Comparison of ENCODE assay signal across 17 cellular contexts in the genomic region with DNA sequence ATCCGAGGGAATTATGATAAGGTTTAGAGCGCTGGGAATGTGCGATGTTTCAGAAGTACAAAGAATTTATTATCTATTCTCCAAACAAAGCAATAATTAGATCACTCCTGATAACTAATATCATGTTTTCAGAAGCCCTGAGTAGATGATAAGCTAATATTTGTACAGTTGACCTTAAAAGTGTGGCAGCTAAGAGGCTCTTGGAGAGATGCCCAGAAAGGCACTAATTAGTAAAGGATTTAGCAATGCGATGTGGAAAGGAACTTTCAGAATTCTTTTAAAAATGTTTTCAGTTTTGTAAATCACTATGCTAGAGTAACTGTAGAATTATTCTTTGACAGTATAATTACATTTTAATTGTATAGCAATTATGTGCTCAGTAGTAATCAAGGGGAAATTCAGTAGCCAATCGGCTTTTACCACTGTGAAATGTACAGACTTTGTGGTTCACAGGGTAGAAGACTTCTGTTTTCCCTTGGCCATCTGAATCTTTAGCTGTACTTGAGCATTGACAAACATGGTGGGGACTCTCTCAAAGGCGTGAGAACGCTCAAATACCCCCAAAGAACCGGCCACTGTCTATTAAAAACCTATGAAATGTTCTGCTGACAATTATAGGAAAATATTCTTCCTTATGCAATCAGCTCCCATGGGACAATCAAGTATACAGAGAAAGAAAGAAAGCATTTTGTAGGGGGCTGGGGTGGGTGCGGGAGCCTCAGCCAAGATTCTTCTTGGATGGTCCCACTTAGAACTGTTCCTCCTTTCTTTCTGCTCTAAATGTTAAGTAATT.
DNase-seq lines count a peak whose midpoint lies in the region; ATAC-seq, FAIRE-seq and TF ChIP-seq lines count a peak whose summit lies in the region.
"Had no signal": no experiment of that assay in that cellular context is flagged by ENCODE, and none has a peak within 500 bp of the region (broad histone marks: within the 10 kb centered on the region; RNA-seq: fewer than 3 reads in every experiment).

No MANE protein-coding gene starts in this region.

- H3K4me1 ChIP-seq in HepG2 (ENCODE audit: insufficient read depth, low read length) (no peaks in the 10 kb centered on the region), right lobe of liver (no peaks in the 10 kb centered on the region)

- no peak overlapping the region for H3K4me3 ChIP-seq in HepG2 (replicated peaks in 1 of 3; ENCODE audit: insufficient read depth in 1 of 3, low read depth in 2 of 3, low read length in 3 of 3)
- H3K4me3 ChIP-seq in right lobe of liver: no peak overlapping the region

- CTCF ChIA-PET in HepG2 (lab: Yijun Ruan, JAX; ENCODE audit: low intra/inter-chr PET ratio, low total read pairs): no interaction called here

- H3K9ac ChIP-seq in HepG2 (ENCODE audit: insufficient read depth, low read depth, low read length): no peak overlapping the region

- no TSS peak for BruUV-seq in HepG2 (replicated peaks; lab: Mats Ljungman, UMichigan)

- WGBS in HepG2 (ENCODE audit: low lambda C conversion rate): 7% methylated on average over 9 of the region's 9 CpGs
- WGBS in right lobe of liver (ENCODE audit: insufficient coverage, low coverage, low lambda C conversion rate, missing lambda C conversion rate): 49% methylated on average over 9 of the region's 9 CpGs

- FAIRE-seq in HepG2 (lab: Jason Lieb, UNC): no peak

- POLR2A ChIA-PET in HepG2 (lab: Yijun Ruan, JAX): no interaction called here

- ATAC-seq in HepG2 (no peak), right lobe of liver (no peak), HG02885 (IDR thresholded peaks at IDR 0.05; ENCODE audit: poor library complexity, unreplicated experiment) (no peak), HG03565 (IDR thresholded peaks at IDR 0.05; ENCODE audit: unreplicated experiment) (no peak)
- ATAC-seq: activated CD8-positive, alpha-beta T cell treated with anti-CD3 and anti-CD28 coated beads for 36 hours; left lobe of liver; T-helper 17 cell had no signal

- DNase-seq in HepG2 (ENCODE audit: low spot score): no peak
- DNase-seq in right lobe of liver: no peak
- peak; percentile 44 for DNase-seq in NCI-H774 (lab: John Stamatoyannopoulos, UW)
- peak; percentile 12 for DNase-seq in fibroblast of the conjunctiva (ENCODE audit: low read depth)
- DNase-seq in foreskin melanocyte: no peak
- no peak for DNase-seq in GOT3 (lab: John Stamatoyannopoulos, UW)
- DNase-seq: activated CD8-positive, alpha-beta T cell treated with anti-CD3 and anti-CD28 coated beads for 36 hours; activated naive CD8-positive, alpha-beta T cell treated with anti-CD3 and anti-CD28 coated beads, Interleukin-2, amount 10 ng/mL, durations not matched to agents 7 days and 5 days; NCI-H446 treated with DMSO at 0.1 percent for 48 hours; nucleus accumbens; stimulated activated CD4-positive, alpha-beta T cell treated with anti-CD3 and anti-CD28 coated beads, Interleukin-4, amount 100 ng/mL, for 4 hours; substantia nigra; T-helper 17 cell had no signal

- TF ChIP-seq EP300 in HepG2 (IDR thresholded peaks at IDR 0.05; ENCODE audit: low read depth in 2 of 2, low read length in 2 of 2): no peak
- no peak for TF ChIP-seq EP300 in HepG2 (CRISPR knock-in tag; IDR thresholded peaks at IDR 0.05; ENCODE audit: borderline replicate concordance)

- no peaks in the 10 kb centered on the region for H3K79me2 ChIP-seq in HepG2 (ENCODE audit: insufficient read depth, low read length)

- no peaks in the 10 kb centered on the region for H3K36me3 ChIP-seq in HepG2 (replicated peaks in 1 of 2; ENCODE audit: control insufficient read depth in 1 of 2, insufficient read depth in 2 of 2, low read length in 2 of 2)
- H3K36me3 ChIP-seq in right lobe of liver: no peaks in the 10 kb centered on the region

- no peak for TF ChIP-seq POLR2A in HepG2 (IDR thresholded peaks at IDR 0.05; ENCODE audit: insufficient read depth in 1 of 2, low read depth in 2 of 2, low read length in 2 of 2)
- TF ChIP-seq POLR2A in right lobe of liver (IDR thresholded peaks at IDR 0.05): no peak

- no peaks in the 10 kb centered on the region for H4K20me1 ChIP-seq in HepG2 (ENCODE audit: insufficient read depth, low read length)

- in situ Hi-C loops in HepG2 (cut with HindIII; ENCODE audit: extremely low pct_ligation_motif_present, low pct_unique_long_range_greater_than_20kb): no loop called here

- no peak overlapping the region for H3K4me2 ChIP-seq in HepG2 (ENCODE audit: low read depth, low read length)

- intact Hi-C loops in HepG2 (cut with micrococcal nuclease; ENCODE audit: unreplicated experiment) (no loop called here), right lobe of liver (cut with DNase I) (no loop called here)

- H3K27me3 ChIP-seq in HepG2 (ENCODE audit: control insufficient read depth in 1 of 2, insufficient read depth in 2 of 2, low read length in 2 of 2): peaks cover 4 to 63% of the 10 kb centered on the region in 2 experiments; a peak in 4 of 5 replicates
- no peaks in the 10 kb centered on the region for H3K27me3 ChIP-seq in right lobe of liver

- no peak overlapping the region for H2AFZ ChIP-seq in HepG2 (ENCODE audit: low read length)

- H3K27ac ChIP-seq in HepG2 (ENCODE audit: extremely low read length, insufficient read depth, low read length) (no peak overlapping the region), right lobe of liver (no peak overlapping the region)
- H3K27ac ChIP-seq: epithelial cell of prostate had no signal

- no peak for TF ChIP-seq RAD21 in HepG2 (CRISPR knock-in tag; IDR thresholded peaks at IDR 0.05)

- H3K9me3 ChIP-seq in HepG2 (ENCODE audit: low read length) (no peaks in the 10 kb centered on the region), right lobe of liver (no peaks in the 10 kb centered on the region)

- no peak for TF ChIP-seq CTCF in HepG2 (CRISPR knock-in tag; IDR thresholded peaks at IDR 0.05)
- no peak for TF ChIP-seq CTCF in right lobe of liver (IDR thresholded peaks at IDR 0.05)

TF ChIP-seq in HepG2, 621 proteins besides CTCF, POLR2A, EP300 and RAD21:
- TF ChIP-seq DZIP1 (CRISPR knock-in tag; IDR thresholded peaks at IDR 0.05) (no peak), ZSCAN9 (CRISPR knock-in tag; IDR thresholded peaks at IDR 0.05; ENCODE audit: borderline replicate concordance) (no peak), CBX2 (IDR thresholded peaks at IDR 0.05; ENCODE audit: low read depth, low read length) (0 out of 2 replicates have a peak, but pooled peaks have one; percentile 27), CBX2 (CRISPR knock-in tag; IDR thresholded peaks at IDR 0.05; ENCODE audit: low read depth) (no peak), ZNF10 (CRISPR knock-in tag; IDR thresholded peaks at IDR 0.05; ENCODE audit: borderline replicate concordance, low read depth) (no peak)
TF ChIP-seq in HepG2: peak in this region for 1.

Comparison
In these comparisons a context has a peak if more than half of its experiments do, and no peak if none do; other contexts are left out.
1. DNase-seq: peak in NCI-H774 (single experiment) and fibroblast of the conjunctiva (single experiment); none in HepG2 (single experiment), right lobe of liver (0 of 3), foreskin melanocyte (single experiment) and GOT3 (single experiment).